In genomic region chr5:54985301-54986268, GRCh38 we compare ENCODE assay signal across 1 cellular context.
A peak's percentile ranks its signal among the peaks of the same experiment; 100 is the strongest.
TF ChIP-seq lines count a peak whose summit lies in the region.

ESM1 (minus strand) TSS chr5:54985593; CDS start chr5:54985517, 76 bp downstream.

TF ChIP-seq in SK-N-SH, 30 proteins besides CTCF, POLR2A, EP300 and RAD21 (continued from another document):
- peak; percentile 33; the same call in 1 of the 2 replicates for TF ChIP-seq FOSL2 (IDR thresholded peaks at IDR 0.05; ENCODE audit: borderline replicate concordance, low read depth)
- TF ChIP-seq CHD2 (IDR thresholded peaks at IDR 0.05; ENCODE audit: low read length, partially characterized antibody): no peak
- no peak for TF ChIP-seq SMC3 (IDR thresholded peaks at IDR 0.05; ENCODE audit: low read depth, low read length)
- no peak for TF ChIP-seq RFX5 (IDR thresholded peaks at IDR 0.05; ENCODE audit: low read length)
- no peak for TF ChIP-seq GATA2 (CRISPR knock-in tag; IDR thresholded peaks at IDR 0.05)
- TF ChIP-seq MAX (IDR thresholded peaks at IDR 0.05; ENCODE audit: low read depth): no peak; the same call in 1 of the 2 replicates
- TF ChIP-seq MEF2A (IDR thresholded peaks at IDR 0.05; ENCODE audit: borderline replicate concordance, low read depth): no peak
- TF ChIP-seq POLR2AphosphoS5 (IDR thresholded peaks at IDR 0.05; ENCODE audit: low read depth, low read length): no peak
- no peak for TF ChIP-seq EZH2phosphoT487 (IDR thresholded peaks at IDR 0.05; ENCODE audit: borderline replicate concordance, low read depth)
- TF ChIP-seq GABPA (IDR thresholded peaks at IDR 0.05; ENCODE audit: low read depth): no peak
- TF ChIP-seq RXRA (IDR thresholded peaks at IDR 0.05; ENCODE audit: borderline replicate concordance, low read depth): no peak
- peak; percentile 21; the same call in 1 of the 2 replicates for TF ChIP-seq SIN3A (IDR thresholded peaks at IDR 0.05; ENCODE audit: borderline replicate concordance, low read depth, low read length)
- TF ChIP-seq ZBTB33 (IDR thresholded peaks at IDR 0.05; ENCODE audit: borderline replicate concordance, low read depth): no peak
- no peak for TF ChIP-seq FOXJ3 (CRISPR knock-in tag; IDR thresholded peaks at IDR 0.05)
- peak; percentile 16; the same call in 1 of the 2 replicates for TF ChIP-seq JUND (IDR thresholded peaks at IDR 0.05)
